ENCODE assay signal across 1 cellular context in the genomic region with DNA sequence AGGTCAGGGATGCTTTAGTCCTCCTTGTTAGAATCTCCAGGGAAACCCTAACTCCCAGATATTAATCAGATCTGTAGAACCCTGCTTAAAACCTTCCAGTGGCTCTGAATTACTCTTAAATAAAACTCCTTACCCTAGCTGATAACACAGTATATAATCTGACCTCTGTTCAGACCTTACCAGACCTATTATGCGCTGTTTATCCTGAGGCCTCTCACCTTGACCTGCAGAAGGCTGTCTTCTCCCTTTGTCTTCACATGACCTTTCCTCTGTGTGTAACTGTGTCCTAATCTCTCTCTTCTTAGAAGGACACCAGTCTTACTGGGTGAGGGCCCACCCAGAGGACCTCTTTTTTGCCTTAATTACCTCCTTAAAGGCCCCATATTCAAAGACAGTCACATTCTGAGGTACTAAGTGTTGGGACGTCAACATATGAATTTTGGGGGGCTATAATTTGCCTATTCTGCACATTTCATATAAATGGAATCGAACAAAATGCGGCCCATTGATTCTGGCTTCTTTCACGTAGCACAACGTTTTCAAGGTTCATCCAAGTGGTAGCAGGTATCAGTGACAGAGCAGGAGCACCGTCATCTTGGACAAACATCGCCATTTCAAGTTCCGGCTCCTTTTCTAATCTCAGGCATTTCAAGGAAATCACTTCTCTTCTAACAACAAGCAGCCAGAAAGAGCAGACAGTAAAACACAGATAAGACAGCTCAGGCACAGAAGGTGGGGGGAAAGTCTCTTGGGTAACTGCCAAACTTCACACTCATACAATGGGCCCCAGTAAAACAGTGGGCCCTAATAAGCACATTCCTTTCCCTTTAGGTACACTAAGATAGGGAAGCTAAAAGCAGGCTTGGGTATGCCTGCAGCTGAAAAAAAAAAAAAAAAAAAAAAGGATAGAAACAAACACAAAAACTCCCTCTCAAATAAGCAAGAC.
TF ChIP-seq lines count a peak whose summit lies in the region.

No MANE protein-coding gene starts in this region.

TF ChIP-seq in K562, 482 proteins besides CTCF, POLR2A, EP300 and RAD21 (continued from another document and continues in another):
- TF ChIP-seq, protein P1, sequence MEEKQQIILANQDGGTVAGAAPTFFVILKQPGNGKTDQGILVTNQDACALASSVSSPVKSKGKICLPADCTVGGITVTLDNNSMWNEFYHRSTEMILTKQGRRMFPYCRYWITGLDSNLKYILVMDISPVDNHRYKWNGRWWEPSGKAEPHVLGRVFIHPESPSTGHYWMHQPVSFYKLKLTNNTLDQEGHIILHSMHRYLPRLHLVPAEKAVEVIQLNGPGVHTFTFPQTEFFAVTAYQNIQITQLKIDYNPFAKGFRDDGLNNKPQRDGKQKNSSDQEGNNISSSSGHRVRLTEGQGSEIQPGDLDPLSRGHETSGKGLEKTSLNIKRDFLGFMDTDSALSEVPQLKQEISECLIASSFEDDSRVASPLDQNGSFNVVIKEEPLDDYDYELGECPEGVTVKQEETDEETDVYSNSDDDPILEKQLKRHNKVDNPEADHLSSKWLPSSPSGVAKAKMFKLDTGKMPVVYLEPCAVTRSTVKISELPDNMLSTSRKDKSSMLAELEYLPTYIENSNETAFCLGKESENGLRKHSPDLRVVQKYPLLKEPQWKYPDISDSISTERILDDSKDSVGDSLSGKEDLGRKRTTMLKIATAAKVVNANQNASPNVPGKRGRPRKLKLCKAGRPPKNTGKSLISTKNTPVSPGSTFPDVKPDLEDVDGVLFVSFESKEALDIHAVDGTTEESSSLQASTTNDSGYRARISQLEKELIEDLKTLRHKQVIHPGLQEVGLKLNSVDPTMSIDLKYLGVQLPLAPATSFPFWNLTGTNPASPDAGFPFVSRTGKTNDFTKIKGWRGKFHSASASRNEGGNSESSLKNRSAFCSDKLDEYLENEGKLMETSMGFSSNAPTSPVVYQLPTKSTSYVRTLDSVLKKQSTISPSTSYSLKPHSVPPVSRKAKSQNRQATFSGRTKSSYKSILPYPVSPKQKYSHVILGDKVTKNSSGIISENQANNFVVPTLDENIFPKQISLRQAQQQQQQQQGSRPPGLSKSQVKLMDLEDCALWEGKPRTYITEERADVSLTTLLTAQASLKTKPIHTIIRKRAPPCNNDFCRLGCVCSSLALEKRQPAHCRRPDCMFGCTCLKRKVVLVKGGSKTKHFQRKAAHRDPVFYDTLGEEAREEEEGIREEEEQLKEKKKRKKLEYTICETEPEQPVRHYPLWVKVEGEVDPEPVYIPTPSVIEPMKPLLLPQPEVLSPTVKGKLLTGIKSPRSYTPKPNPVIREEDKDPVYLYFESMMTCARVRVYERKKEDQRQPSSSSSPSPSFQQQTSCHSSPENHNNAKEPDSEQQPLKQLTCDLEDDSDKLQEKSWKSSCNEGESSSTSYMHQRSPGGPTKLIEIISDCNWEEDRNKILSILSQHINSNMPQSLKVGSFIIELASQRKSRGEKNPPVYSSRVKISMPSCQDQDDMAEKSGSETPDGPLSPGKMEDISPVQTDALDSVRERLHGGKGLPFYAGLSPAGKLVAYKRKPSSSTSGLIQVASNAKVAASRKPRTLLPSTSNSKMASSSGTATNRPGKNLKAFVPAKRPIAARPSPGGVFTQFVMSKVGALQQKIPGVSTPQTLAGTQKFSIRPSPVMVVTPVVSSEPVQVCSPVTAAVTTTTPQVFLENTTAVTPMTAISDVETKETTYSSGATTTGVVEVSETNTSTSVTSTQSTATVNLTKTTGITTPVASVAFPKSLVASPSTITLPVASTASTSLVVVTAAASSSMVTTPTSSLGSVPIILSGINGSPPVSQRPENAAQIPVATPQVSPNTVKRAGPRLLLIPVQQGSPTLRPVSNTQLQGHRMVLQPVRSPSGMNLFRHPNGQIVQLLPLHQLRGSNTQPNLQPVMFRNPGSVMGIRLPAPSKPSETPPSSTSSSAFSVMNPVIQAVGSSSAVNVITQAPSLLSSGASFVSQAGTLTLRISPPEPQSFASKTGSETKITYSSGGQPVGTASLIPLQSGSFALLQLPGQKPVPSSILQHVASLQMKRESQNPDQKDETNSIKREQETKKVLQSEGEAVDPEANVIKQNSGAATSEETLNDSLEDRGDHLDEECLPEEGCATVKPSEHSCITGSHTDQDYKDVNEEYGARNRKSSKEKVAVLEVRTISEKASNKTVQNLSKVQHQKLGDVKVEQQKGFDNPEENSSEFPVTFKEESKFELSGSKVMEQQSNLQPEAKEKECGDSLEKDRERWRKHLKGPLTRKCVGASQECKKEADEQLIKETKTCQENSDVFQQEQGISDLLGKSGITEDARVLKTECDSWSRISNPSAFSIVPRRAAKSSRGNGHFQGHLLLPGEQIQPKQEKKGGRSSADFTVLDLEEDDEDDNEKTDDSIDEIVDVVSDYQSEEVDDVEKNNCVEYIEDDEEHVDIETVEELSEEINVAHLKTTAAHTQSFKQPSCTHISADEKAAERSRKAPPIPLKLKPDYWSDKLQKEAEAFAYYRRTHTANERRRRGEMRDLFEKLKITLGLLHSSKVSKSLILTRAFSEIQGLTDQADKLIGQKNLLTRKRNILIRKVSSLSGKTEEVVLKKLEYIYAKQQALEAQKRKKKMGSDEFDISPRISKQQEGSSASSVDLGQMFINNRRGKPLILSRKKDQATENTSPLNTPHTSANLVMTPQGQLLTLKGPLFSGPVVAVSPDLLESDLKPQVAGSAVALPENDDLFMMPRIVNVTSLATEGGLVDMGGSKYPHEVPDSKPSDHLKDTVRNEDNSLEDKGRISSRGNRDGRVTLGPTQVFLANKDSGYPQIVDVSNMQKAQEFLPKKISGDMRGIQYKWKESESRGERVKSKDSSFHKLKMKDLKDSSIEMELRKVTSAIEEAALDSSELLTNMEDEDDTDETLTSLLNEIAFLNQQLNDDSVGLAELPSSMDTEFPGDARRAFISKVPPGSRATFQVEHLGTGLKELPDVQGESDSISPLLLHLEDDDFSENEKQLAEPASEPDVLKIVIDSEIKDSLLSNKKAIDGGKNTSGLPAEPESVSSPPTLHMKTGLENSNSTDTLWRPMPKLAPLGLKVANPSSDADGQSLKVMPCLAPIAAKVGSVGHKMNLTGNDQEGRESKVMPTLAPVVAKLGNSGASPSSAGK (IDR thresholded peaks at IDR 0.05): peak; percentile 49; the same call in 1 of the 2 replicates
- TF ChIP-seq, protein P2, sequence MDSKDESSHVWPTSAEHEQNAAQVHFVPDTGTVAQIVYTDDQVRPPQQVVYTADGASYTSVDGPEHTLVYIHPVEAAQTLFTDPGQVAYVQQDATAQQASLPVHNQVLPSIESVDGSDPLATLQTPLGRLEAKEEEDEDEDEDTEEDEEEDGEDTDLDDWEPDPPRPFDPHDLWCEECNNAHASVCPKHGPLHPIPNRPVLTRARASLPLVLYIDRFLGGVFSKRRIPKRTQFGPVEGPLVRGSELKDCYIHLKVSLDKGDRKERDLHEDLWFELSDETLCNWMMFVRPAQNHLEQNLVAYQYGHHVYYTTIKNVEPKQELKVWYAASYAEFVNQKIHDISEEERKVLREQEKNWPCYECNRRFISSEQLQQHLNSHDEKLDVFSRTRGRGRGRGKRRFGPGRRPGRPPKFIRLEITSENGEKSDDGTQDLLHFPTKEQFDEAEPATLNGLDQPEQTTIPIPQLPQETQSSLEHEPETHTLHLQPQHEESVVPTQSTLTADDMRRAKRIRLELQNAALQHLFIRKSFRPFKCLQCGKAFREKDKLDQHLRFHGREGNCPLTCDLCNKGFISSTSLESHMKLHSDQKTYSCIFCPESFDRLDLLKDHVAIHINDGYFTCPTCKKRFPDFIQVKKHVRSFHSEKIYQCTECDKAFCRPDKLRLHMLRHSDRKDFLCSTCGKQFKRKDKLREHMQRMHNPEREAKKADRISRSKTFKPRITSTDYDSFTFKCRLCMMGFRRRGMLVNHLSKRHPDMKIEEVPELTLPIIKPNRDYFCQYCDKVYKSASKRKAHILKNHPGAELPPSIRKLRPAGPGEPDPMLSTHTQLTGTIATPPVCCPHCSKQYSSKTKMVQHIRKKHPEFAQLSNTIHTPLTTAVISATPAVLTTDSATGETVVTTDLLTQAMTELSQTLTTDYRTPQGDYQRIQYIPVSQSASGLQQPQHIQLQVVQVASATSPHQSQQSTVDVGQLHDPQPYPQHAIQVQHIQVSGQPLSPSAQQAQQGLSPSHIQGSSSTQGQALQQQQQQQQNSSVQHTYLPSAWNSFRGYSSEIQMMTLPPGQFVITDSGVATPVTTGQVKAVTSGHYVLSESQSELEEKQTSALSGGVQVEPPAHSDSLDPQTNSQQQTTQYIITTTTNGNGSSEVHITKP (IDR thresholded peaks at IDR 0.05; ENCODE audit: partially characterized antibody): no peak
- peak in 1 of 3 experiments; percentile 78 for TF ChIP-seq YY1 (IDR thresholded peaks at IDR 0.05; ENCODE audit: borderline replicate concordance in 1 of 3, control insufficient read depth in 1 of 3, extremely low read depth in 1 of 3, insufficient read depth in 3 of 3, insufficient read length in 1 of 3, insufficient replicate concordance in 2 of 3, low read depth in 1 of 3, low read length in 2 of 3)
- no peak for TF ChIP-seq NONO (IDR thresholded peaks at IDR 0.05; ENCODE audit: low read depth in 2 of 2, low read length in 1 of 2)
- TF ChIP-seq ZFPM2 (CRISPR knock-in tag; IDR thresholded peaks at IDR 0.05): no peak
- no peak for TF ChIP-seq ZNF174 (CRISPR knock-in tag; IDR thresholded peaks at IDR 0.05)
- TF ChIP-seq, protein P3, sequence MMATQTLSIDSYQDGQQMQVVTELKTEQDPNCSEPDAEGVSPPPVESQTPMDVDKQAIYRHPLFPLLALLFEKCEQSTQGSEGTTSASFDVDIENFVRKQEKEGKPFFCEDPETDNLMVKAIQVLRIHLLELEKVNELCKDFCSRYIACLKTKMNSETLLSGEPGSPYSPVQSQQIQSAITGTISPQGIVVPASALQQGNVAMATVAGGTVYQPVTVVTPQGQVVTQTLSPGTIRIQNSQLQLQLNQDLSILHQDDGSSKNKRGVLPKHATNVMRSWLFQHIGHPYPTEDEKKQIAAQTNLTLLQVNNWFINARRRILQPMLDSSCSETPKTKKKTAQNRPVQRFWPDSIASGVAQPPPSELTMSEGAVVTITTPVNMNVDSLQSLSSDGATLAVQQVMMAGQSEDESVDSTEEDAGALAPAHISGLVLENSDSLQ (IDR thresholded peaks at IDR 0.05): peak; percentile 42; the same call in 1 of the 2 replicates
- TF ChIP-seq MEIS2 (IDR thresholded peaks at IDR 0.05; ENCODE audit: partially characterized antibody): peak; percentile 54
- TF ChIP-seq MTA2 (IDR thresholded peaks at IDR 0.05; ENCODE audit: low read depth): peak; percentile 75
- no peak for TF ChIP-seq PCBP1 (IDR thresholded peaks at IDR 0.05; ENCODE audit: low read depth, low read length, poor library complexity, severe bottlenecking)
- TF ChIP-seq SMARCA4 (IDR thresholded peaks at IDR 0.05): peak; percentile 92
- TF ChIP-seq, protein P4, sequence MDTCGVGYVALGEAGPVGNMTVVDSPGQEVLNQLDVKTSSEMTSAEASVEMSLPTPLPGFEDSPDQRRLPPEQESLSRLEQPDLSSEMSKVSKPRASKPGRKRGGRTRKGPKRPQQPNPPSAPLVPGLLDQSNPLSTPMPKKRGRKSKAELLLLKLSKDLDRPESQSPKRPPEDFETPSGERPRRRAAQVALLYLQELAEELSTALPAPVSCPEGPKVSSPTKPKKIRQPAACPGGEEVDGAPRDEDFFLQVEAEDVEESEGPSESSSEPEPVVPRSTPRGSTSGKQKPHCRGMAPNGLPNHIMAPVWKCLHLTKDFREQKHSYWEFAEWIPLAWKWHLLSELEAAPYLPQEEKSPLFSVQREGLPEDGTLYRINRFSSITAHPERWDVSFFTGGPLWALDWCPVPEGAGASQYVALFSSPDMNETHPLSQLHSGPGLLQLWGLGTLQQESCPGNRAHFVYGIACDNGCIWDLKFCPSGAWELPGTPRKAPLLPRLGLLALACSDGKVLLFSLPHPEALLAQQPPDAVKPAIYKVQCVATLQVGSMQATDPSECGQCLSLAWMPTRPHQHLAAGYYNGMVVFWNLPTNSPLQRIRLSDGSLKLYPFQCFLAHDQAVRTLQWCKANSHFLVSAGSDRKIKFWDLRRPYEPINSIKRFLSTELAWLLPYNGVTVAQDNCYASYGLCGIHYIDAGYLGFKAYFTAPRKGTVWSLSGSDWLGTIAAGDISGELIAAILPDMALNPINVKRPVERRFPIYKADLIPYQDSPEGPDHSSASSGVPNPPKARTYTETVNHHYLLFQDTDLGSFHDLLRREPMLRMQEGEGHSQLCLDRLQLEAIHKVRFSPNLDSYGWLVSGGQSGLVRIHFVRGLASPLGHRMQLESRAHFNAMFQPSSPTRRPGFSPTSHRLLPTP (IDR thresholded peaks at IDR 0.05; ENCODE audit: borderline replicate concordance, extremely low read depth, insufficient read length): no peak
- TF ChIP-seq ARNT (IDR thresholded peaks at IDR 0.05): peak; percentile 37 to 58; a peak in 1 of 4 replicates
- TF ChIP-seq, protein P5, sequence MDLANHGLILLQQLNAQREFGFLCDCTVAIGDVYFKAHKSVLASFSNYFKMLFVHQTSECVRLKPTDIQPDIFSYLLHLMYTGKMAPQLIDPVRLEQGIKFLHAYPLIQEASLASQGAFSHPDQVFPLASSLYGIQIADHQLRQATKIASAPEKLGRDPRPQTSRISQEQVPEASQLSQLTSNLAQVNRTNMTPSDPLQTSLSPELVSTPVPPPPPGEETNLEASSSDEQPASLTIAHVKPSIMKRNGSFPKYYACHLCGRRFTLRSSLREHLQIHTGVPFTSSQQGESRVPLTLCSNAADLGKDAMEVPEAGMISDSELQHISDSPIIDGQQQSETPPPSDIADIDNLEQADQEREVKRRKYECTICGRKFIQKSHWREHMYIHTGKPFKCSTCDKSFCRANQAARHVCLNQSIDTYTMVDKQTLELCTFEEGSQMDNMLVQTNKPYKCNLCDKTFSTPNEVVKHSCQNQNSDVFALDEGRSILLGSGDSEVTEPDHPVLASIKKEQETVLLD (IDR thresholded peaks at IDR 0.05): no peak
- no peak for TF ChIP-seq SIRT6 (IDR thresholded peaks at IDR 0.05; ENCODE audit: low read depth, low read length)
- TF ChIP-seq MED1 (CRISPR knock-in tag; IDR thresholded peaks at IDR 0.05; ENCODE audit: borderline replicate concordance): no peak
- TF ChIP-seq, protein P6, sequence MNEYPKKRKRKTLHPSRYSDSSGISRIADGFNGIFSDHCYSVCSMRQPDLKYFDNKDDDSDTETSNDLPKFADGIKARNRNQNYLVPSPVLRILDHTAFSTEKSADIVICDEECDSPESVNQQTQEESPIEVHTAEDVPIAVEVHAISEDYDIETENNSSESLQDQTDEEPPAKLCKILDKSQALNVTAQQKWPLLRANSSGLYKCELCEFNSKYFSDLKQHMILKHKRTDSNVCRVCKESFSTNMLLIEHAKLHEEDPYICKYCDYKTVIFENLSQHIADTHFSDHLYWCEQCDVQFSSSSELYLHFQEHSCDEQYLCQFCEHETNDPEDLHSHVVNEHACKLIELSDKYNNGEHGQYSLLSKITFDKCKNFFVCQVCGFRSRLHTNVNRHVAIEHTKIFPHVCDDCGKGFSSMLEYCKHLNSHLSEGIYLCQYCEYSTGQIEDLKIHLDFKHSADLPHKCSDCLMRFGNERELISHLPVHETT (CRISPR knock-in tag; conservative IDR thresholded peaks at IDR 0.05 in 1 of 2, IDR thresholded peaks at IDR 0.05 in 1 of 2): peak in 1 of 2 experiments; percentile 51; a peak in 1 of 4 replicates
- TF ChIP-seq LARP7 (IDR thresholded peaks at IDR 0.05): no peak
